In genomic region chr12:127966331-127966730, GRCh38 we compare ENCODE assay signal across 11 cellular contexts.
"Had no signal": no experiment of that assay in that cellular context is flagged by ENCODE, and none has a peak within 500 bp of the region (broad histone marks: within the 10 kb centered on the region; RNA-seq: fewer than 3 reads in every experiment).

No MANE protein-coding gene starts in this region.

- H3K9ac ChIP-seq: GM23248 had no signal

- H3K36me3 ChIP-seq: HAP-1 had no signal

- H3K4me1 ChIP-seq: HAP-1 had no signal

- DNase-seq: GM23248, GOT3, H7, H9, HCEC 1CT, HFFc6 had no signal

- H2AFZ ChIP-seq: GM23248, GM23338 had no signal

- H3K4me2 ChIP-seq: GM23338 had no signal

- H3K27ac ChIP-seq: GM23248 had no signal

- ATAC-seq: GM23338, HCT116 had no signal

- H3K4me3 ChIP-seq: GM23248, GM23338, HAP-1 had no signal

- FAIRE-seq: H1, H54 had no signal
